ENCODE assay signal across 8 cellular contexts in genomic region chr11:65133724-65134123, GRCh38. TPM values are rescaled to one million over a fixed set of nuclear protein-coding genes. Genes with fewer than 3 reads are reported as not detected.
DNase-seq lines count a peak whose midpoint lies in the region; ATAC-seq, FAIRE-seq and TF ChIP-seq lines count a peak whose summit lies in the region.

No MANE protein-coding gene starts in this region.

- TF ChIP-seq CTCF in activated CD8-positive, alpha-beta T cell treated with anti-CD3 and anti-CD28 coated beads for 36 hours (IDR thresholded peaks at IDR 0.05): no peak
- TF ChIP-seq CTCF in right atrium auricular region (IDR thresholded peaks at IDR 0.05): no peak

- H3K27me3 Mint-ChIP-seq in activated CD8-positive, alpha-beta T cell treated with anti-CD3 and anti-CD28 coated beads for 36 hours: no peaks in the 10 kb centered on the region

- H3K27ac Mint-ChIP-seq in activated CD8-positive, alpha-beta T cell treated with anti-CD3 and anti-CD28 coated beads for 36 hours: peak overlapping the region; percentile 100

- H3K4me3 ChIP-seq in GM23248 (peak overlapping the region; percentile 84), right atrium auricular region (peak overlapping the region; percentile 99 to 100), small intestine (ENCODE audit: low read depth in 1 of 2, low read length in 2 of 2) (peak overlapping the region; percentile 81 to 89)

- ATAC-seq in activated CD8-positive, alpha-beta T cell treated with anti-CD3 and anti-CD28 coated beads for 36 hours: no peak
- no peak for ATAC-seq in HG02981 (IDR thresholded peaks at IDR 0.05; ENCODE audit: unreplicated experiment)

- peak overlapping the region; percentile 98 for H3K9ac ChIP-seq in GM23248

- no peaks in the 10 kb centered on the region for H3K9me3 ChIP-seq in GM23248 (ENCODE audit: low read depth)
- H3K9me3 ChIP-seq in right atrium auricular region: no peaks in the 10 kb centered on the region
- no peaks in the 10 kb centered on the region for H3K9me3 ChIP-seq in small intestine (ENCODE audit: control insufficient read depth, low read depth)

- H3K4me2 ChIP-seq in GM23248 (ENCODE audit: unreplicated experiment): peak overlapping the region; percentile 82

- H2AFZ ChIP-seq in GM23248: peak overlapping the region; percentile 82

- in situ Hi-C loops in GM23248 (cut with MboI): no loop called here

- H3F3A ChIP-seq in GM23248 (ENCODE audit: insufficient read depth): 0 out of 2 replicates have a peak, but pooled peaks cover 6% of the 10 kb centered on the region

- H3K27ac ChIP-seq in GM23248 (peak overlapping the region; percentile 98), right atrium auricular region (peak overlapping the region; percentile 97), small intestine (ENCODE audit: low read depth in 1 of 2, low read length in 1 of 2) (peak overlapping the region; percentile 97 to 99)

- peaks cover 8% of the 10 kb centered on the region for H3K4me1 ChIP-seq in GM23248 (ENCODE audit: insufficient read depth)
- peaks cover 0 to 35% of the 10 kb centered on the region in 2 donors for H3K4me1 ChIP-seq in right atrium auricular region
- H3K4me1 ChIP-seq in small intestine (ENCODE audit: control insufficient read depth in 2 of 2, insufficient read depth in 1 of 2, low read depth in 1 of 2, low read length in 1 of 2): peaks cover 2 to 7% of the 10 kb centered on the region in 2 donors

- POLR2A ChIA-PET in activated CD8-positive, alpha-beta T cell treated with anti-CD3 and anti-CD28 coated beads for 36 hours (lab: Charles Lee): interaction anchor here (0.6 to 7.8 kb wide), 9 partner anchors 8 to 792 kb away, joined by 3 to 77 read pairs (median 5); partner anchors contain the start of genes FAU, MRPL49, POLA2 and VPS51

- H3K79me2 ChIP-seq in GM23248 (ENCODE audit: insufficient read depth): peaks cover 37% of the 10 kb centered on the region

- peaks cover 33% of the 10 kb centered on the region for H3K4me1 Mint-ChIP-seq in activated CD8-positive, alpha-beta T cell treated with anti-CD3 and anti-CD28 coated beads for 36 hours (ENCODE audit: low read depth)

- no peaks in the 10 kb centered on the region for H3K9me3 Mint-ChIP-seq in activated CD8-positive, alpha-beta T cell treated with anti-CD3 and anti-CD28 coated beads for 36 hours

- H3K36me3 Mint-ChIP-seq in activated CD8-positive, alpha-beta T cell treated with anti-CD3 and anti-CD28 coated beads for 36 hours (ENCODE audit: low read depth): peaks cover 13% of the 10 kb centered on the region

- no peak for FAIRE-seq in small intestine (lab: Jason Lieb, UNC)

- no peaks in the 10 kb centered on the region for H3K27me3 ChIP-seq in GM23248 (replicated peaks; ENCODE audit: insufficient read depth)
- no peaks in the 10 kb centered on the region for H3K27me3 ChIP-seq in right atrium auricular region
- no peaks in the 10 kb centered on the region for H3K27me3 ChIP-seq in small intestine (ENCODE audit: control insufficient read depth in 2 of 2, insufficient read depth in 2 of 2, low read length in 2 of 2)

- H3K36me3 ChIP-seq in GM23248 (ENCODE audit: low read depth) (peaks cover 4% of the 10 kb centered on the region; the same call in 1 of the 2 replicates), right atrium auricular region (peaks cover 42% of the 10 kb centered on the region), small intestine (ENCODE audit: control insufficient read depth in 2 of 2, insufficient read depth in 2 of 2, low read length in 2 of 2) (peaks cover 13 to 20% of the 10 kb centered on the region in 2 donors)

- whole genome bisulfite sequencing in GM23248 (ENCODE audit: low coverage in 1 of 2, low lambda C conversion rate in 2 of 2, missing lambda C conversion rate in 2 of 2), 2 experiments: 1 to 4% methylated on average over 13 to 20 of the region's 20 CpGs
- 0 to 1% (median 1%) methylated on average over 20 of the region's 20 CpGs for WGBS in small intestine, 3 donors

- intact Hi-C loops in activated CD8-positive, alpha-beta T cell treated with anti-CD3 and anti-CD28 coated beads for 36 hours (cut with micrococcal nuclease): no loop called here

- no peaks in the 10 kb centered on the region for H3K9me2 ChIP-seq in GM23248 (ENCODE audit: insufficient read depth)

- peak overlapping the region; percentile 100 for H3K4me3 Mint-ChIP-seq in activated CD8-positive, alpha-beta T cell treated with anti-CD3 and anti-CD28 coated beads for 36 hours

- DNase-seq in GM23248 (peak; percentile 64), right atrium auricular region (ENCODE audit: low spot score) (no peak), small intestine (peak; percentile 31), glomerular visceral epithelial cell (ENCODE audit: extremely low spot score) (no peak), cerebellum (ENCODE audit: low spot score) (no peak)
- no peak for DNase-seq in activated CD8-positive, alpha-beta T cell treated with anti-CD3 and anti-CD28 coated beads for 36 hours
- no peak for DNase-seq in stimulated activated CD4-positive, alpha-beta T cell treated with anti-CD3 and anti-CD28 coated beads, Interleukin-12 subunit alpha, Interleukin-12 subunit beta, amount 100 ng/mL, for 4 hours

- CTCF ChIA-PET in activated CD8-positive, alpha-beta T cell treated with anti-CD3 and anti-CD28 coated beads for 36 hours (lab: Charles Lee): interaction anchor here (2.5 to 3.4 kb wide), 3 partner anchors 16 to 47 kb away, joined by 13 to 30 read pairs (median 17); partner anchors contain the start of genes CAPN1, TM7SF2 and ZNHIT2

- no peaks in the 10 kb centered on the region for H4K20me1 ChIP-seq in GM23248 (ENCODE audit: insufficient read depth)

RNA-seq across cellular contexts. Expression of gene SYVN1, which starts 0.6 kb away (rescaled TPM):
- total RNA-seq in GM23248 (2014; rRNA removed; shearing (Covaris generic)): 29.5 and 64.2 TPM in 2 replicates
- polyA plus RNA-seq in GM23248 (2016; fragmentation: Nextera tagmentation; extraction: Ambion mirVana): 18.0 and 21.2 TPM in 2 replicates
- 10 to 100 TPM; 20.6 to 26.8 TPM for total RNA-seq in activated CD8-positive, alpha-beta T cell treated with anti-CD3 and anti-CD28 coated beads for 36 hours
- 10 to 100 TPM; 29.1 to 52.0 TPM for total RNA-seq in right atrium auricular region
- 10 to 100 TPM; 10.5 to 26.7 (median 12.3) TPM for polyA plus RNA-seq in small intestine
- total RNA-seq in cerebellum: 9.9 TPM

RNA-seq across cellular contexts. Expression of gene MRPL49, which starts 11.6 kb away (rescaled TPM):
- 65.6 and 78.4 TPM in 2 replicates for total RNA-seq in GM23248 (2014; rRNA removed; shearing (Covaris generic))
- 48.6 and 53.3 TPM in 2 replicates for polyA plus RNA-seq in GM23248 (2016; fragmentation: Nextera tagmentation; extraction: Ambion mirVana)
- 10 to 100 TPM; 48.7 to 53.4 TPM for total RNA-seq in activated CD8-positive, alpha-beta T cell treated with anti-CD3 and anti-CD28 coated beads for 36 hours
- 10 to 100 TPM; 38.8 to 47.8 TPM for total RNA-seq in right atrium auricular region
- polyA plus RNA-seq in small intestine: 10 to 100 TPM; 45.6 to 65.7 (median 55.7) TPM
- total RNA-seq in cerebellum: 18.9 TPM

RNA-seq across cellular contexts. Expression of gene FAU, which starts 11.8 kb away (rescaled TPM):
- total RNA-seq in GM23248 (2014; rRNA removed; shearing (Covaris generic)): 180 and 199 TPM in 2 replicates
- polyA plus RNA-seq in GM23248 (2016; fragmentation: Nextera tagmentation; extraction: Ambion mirVana): 342 and 365 TPM in 2 replicates
- total RNA-seq in activated CD8-positive, alpha-beta T cell treated with anti-CD3 and anti-CD28 coated beads for 36 hours: 1,000 to 10,000 TPM; 1,112 to 1,137 TPM
- 100 to 1,000 TPM; 361 to 585 TPM for total RNA-seq in right atrium auricular region
- polyA plus RNA-seq in small intestine: 1,000 to 10,000 TPM in 2 of 3 donors, 100 to 1,000 TPM in 1; 960 to 1,177 (median 1,141) TPM
- total RNA-seq in cerebellum: 165 TPM

RNA-seq across cellular contexts. Expression of gene ZNHIT2, which starts 16.2 kb away (rescaled TPM):
- 12.3 and 13.2 TPM in 2 replicates for total RNA-seq in GM23248 (2014; rRNA removed; shearing (Covaris generic))
- polyA plus RNA-seq in GM23248 (2016; fragmentation: Nextera tagmentation; extraction: Ambion mirVana) (15.5 and 15.6 TPM in 2 replicates), small intestine (10 to 100 TPM; 13.0 to 13.6 (median 13.0) TPM)
- total RNA-seq in activated CD8-positive, alpha-beta T cell treated with anti-CD3 and anti-CD28 coated beads for 36 hours: 10 to 100 TPM; 11.5 to 12.7 TPM
- total RNA-seq in right atrium auricular region (10 to 100 TPM in 1 of 2 donors, 1 to 10 TPM in 1; 8.7 to 12.0 TPM), cerebellum (3.6 TPM)

RNA-seq across cellular contexts. Expression of gene TM7SF2, which starts 22.1 kb away (rescaled TPM):
- 0.65 and 0.89 TPM in 2 replicates for total RNA-seq in GM23248 (2014; rRNA removed; shearing (Covaris generic))
- polyA plus RNA-seq in GM23248 (2016; fragmentation: Nextera tagmentation; extraction: Ambion mirVana): 2.5 and 2.6 TPM in 2 replicates
- total RNA-seq in activated CD8-positive, alpha-beta T cell treated with anti-CD3 and anti-CD28 coated beads for 36 hours: 10 to 100 TPM; 12.4 to 17.5 TPM
- 100 to 1,000 TPM; 134 to 199 TPM for total RNA-seq in right atrium auricular region
- polyA plus RNA-seq in small intestine: 10 to 100 TPM; 21.1 to 40.7 (median 40.0) TPM
- total RNA-seq in cerebellum: 30.4 TPM

Comparison
In these comparisons a context has a peak if more than half of its experiments do, and no peak if none do; other contexts are left out.
1. DNase-seq: peak in GM23248 (single experiment) and small intestine (single experiment); none in activated CD8-positive, alpha-beta T cell treated with anti-CD3 and anti-CD28 coated beads for 36 hours (single experiment), right atrium auricular region (single experiment), glomerular visceral epithelial cell (single experiment), stimulated activated CD4-positive, alpha-beta T cell treated with anti-CD3 and anti-CD28 coated beads, Interleukin-12 subunit alpha, Interleukin-12 subunit beta, amount 100 ng/mL, for 4 hours (single experiment) and cerebellum (single experiment).
2. Peak in every context shown above with its lines, with median percentiles within 50 percentile points of each other: H3K27ac ChIP-seq and H3K4me3 ChIP-seq.